Comparison of ENCODE assay signal across 10 cellular contexts in genomic region chr1:28893403-28894102, GRCh38. TPM values are rescaled to one million over a fixed set of nuclear protein-coding genes. Genes with fewer than 3 reads are reported as not detected.
A peak's percentile ranks its signal among the peaks of the same experiment; 100 is the strongest.
DNase-seq lines count a peak whose midpoint lies in the region; ATAC-seq and TF ChIP-seq lines count a peak whose summit lies in the region.
"Had no signal": no experiment of that assay in that cellular context is flagged by ENCODE, and none has a peak within 500 bp of the region (broad histone marks: within the 10 kb centered on the region; RNA-seq: fewer than 3 reads in every experiment).

No MANE protein-coding gene starts in this region.

- H3K9ac ChIP-seq in GM23248 = peak overlapping the region; percentile 27; the same call in 1 of the 2 replicates

- H4K20me1 ChIP-seq in GM23248 (ENCODE audit: insufficient read depth) (no peaks in the 10 kb centered on the region), hepatocyte (ENCODE audit: insufficient read depth, poor library complexity, severe bottlenecking) (no peaks in the 10 kb centered on the region)

- intact Hi-C loops in left colon (cut with DNase I, micrococcal nuclease) = no loop called here

- peak overlapping the region; percentile 28; the same call in 1 of the 2 replicates for H2AFZ ChIP-seq in GM23248
- H2AFZ ChIP-seq in hepatocyte = no peak overlapping the region

- no peaks in the 10 kb centered on the region for H3F3A ChIP-seq in GM23248 (ENCODE audit: insufficient read depth)

- H3K4me3 ChIP-seq in GM23248 (no peak overlapping the region), WERI-Rb-1 (ENCODE audit: low read depth, low read length) (no peak overlapping the region), hepatocyte (no peak overlapping the region)
- H3K4me3 ChIP-seq: esophagus squamous epithelium had no signal

- H3K4me1 ChIP-seq in GM23248 (ENCODE audit: insufficient read depth) (no peaks in the 10 kb centered on the region), hepatocyte (ENCODE audit: insufficient read depth) (peaks cover under 1% of the 10 kb centered on the region)

- WGBS in GM23248 (ENCODE audit: low coverage in 1 of 2, low lambda C conversion rate in 2 of 2, missing lambda C conversion rate in 2 of 2), 2 experiments = 25 to 30% methylated on average over 8 of the region's 8 CpGs
- WGBS in hepatocyte (ENCODE audit: low lambda C conversion rate, missing lambda C conversion rate) = 64% methylated on average over 8 of the region's 8 CpGs

- H3K36me3 ChIP-seq in GM23248 (ENCODE audit: low read depth) (no peaks in the 10 kb centered on the region), WERI-Rb-1 (no peaks in the 10 kb centered on the region), hepatocyte (replicated peaks; ENCODE audit: insufficient read depth, low read depth) (no peaks in the 10 kb centered on the region)

- DNase-seq in AG20443 (ENCODE audit: low spot score) = peak; percentile 87
- peak; percentile 87 for DNase-seq in GM23248
- peak; percentile 68 for DNase-seq in WERI-Rb-1
- no peak for DNase-seq in hepatocyte (ENCODE audit: low spot score)
- DNase-seq in left colon = no peak
- no peak for DNase-seq in substantia nigra (lab: John Stamatoyannopoulos, UW)
- DNase-seq in NCI-H226 = no peak
- no peak for DNase-seq in cerebellar cortex (ENCODE audit: low spot score)
- DNase-seq: activated CD4-positive, CD25-positive, alpha-beta regulatory T cell; esophagus squamous epithelium had no signal

- TF ChIP-seq CTCF in WERI-Rb-1 (IDR thresholded peaks at IDR 0.05; ENCODE audit: low read depth, low read length) = peak; percentile 44; the same call in 1 of the 2 replicates
- TF ChIP-seq CTCF in hepatocyte (IDR thresholded peaks at IDR 0.05; ENCODE audit: poor library complexity) = peak; percentile 30

- H3K4me2 ChIP-seq in GM23248 (ENCODE audit: unreplicated experiment) (no peak overlapping the region), hepatocyte (no peak overlapping the region)

- H3K9me3 ChIP-seq in GM23248 (ENCODE audit: low read depth) = no peaks in the 10 kb centered on the region
- no peaks in the 10 kb centered on the region for H3K9me3 ChIP-seq in WERI-Rb-1 (ENCODE audit: severe bottlenecking)
- no peaks in the 10 kb centered on the region for H3K9me3 ChIP-seq in hepatocyte (ENCODE audit: low read depth)
- H3K9me3 ChIP-seq: esophagus squamous epithelium had no signal

- H3K9me2 ChIP-seq in GM23248 (ENCODE audit: insufficient read depth) = no peaks in the 10 kb centered on the region
- no peaks in the 10 kb centered on the region for H3K9me2 ChIP-seq in hepatocyte (replicated peaks; ENCODE audit: insufficient read depth)

- H3K27ac ChIP-seq in GM23248 (no peak overlapping the region), WERI-Rb-1 (peak overlapping the region; percentile 50), hepatocyte (no peak overlapping the region), substantia nigra (ENCODE audit: low read depth, low read length, poor library complexity, severe bottlenecking) (no peak overlapping the region)
- H3K27ac ChIP-seq: esophagus squamous epithelium had no signal

- H3K79me2 ChIP-seq in GM23248 (ENCODE audit: insufficient read depth) = no peaks in the 10 kb centered on the region
- H3K79me2 ChIP-seq in hepatocyte = peaks cover 11% of the 10 kb centered on the region

- in situ Hi-C loops in GM23248 (cut with MboI) = no loop called here

- ATAC-seq in left colon = no peak

- no peaks in the 10 kb centered on the region for H3K27me3 ChIP-seq in GM23248 (replicated peaks; ENCODE audit: insufficient read depth)
- H3K27me3 ChIP-seq in WERI-Rb-1 (ENCODE audit: insufficient read depth, low read depth, severe bottlenecking) = no peaks in the 10 kb centered on the region
- H3K27me3 ChIP-seq in hepatocyte = no peaks in the 10 kb centered on the region
- H3K27me3 ChIP-seq: esophagus squamous epithelium had no signal

RNA-seq across cellular contexts. Expression of gene EPB41, which starts 20.8 kb away (rescaled TPM):
- total RNA-seq in GM23248 (2014; rRNA removed; shearing (Covaris generic)) = 1.5 and 2.7 TPM in 2 replicates
- polyA plus RNA-seq in GM23248 (2016; fragmentation: Nextera tagmentation; extraction: Ambion mirVana) = 0.89 and 0.91 TPM in 2 replicates
- 51.7 and 60.8 TPM in 2 replicates for total RNA-seq in hepatocyte
- polyA plus RNA-seq in hepatocyte = 13.2 and 20.5 TPM in 2 replicates
- 10 to 100 TPM; 68.0 to 78.7 TPM for total RNA-seq in left colon

Comparison
In these comparisons a context has a peak if more than half of its experiments do, and no peak if none do; other contexts are left out.
1. DNase-seq: peak in AG20443 (single experiment), GM23248 (single experiment) and WERI-Rb-1 (single experiment); none in hepatocyte (single experiment), left colon (0 of 2), substantia nigra (0 of 49), NCI-H226 (single experiment) and cerebellar cortex (single experiment).
2. RNA of gene EPB41, which starts 20.8 kb away (total RNA-seq): 68.0 to 78.7 TPM in left colon and 51.7 to 60.8 TPM in hepatocyte; 1.5 to 2.7 TPM in GM23248; every median in the first group is over 10 times any median in the second.